ENCODE assay signal across 9 cellular contexts in genomic region chr12:108618079-108618952, GRCh38. TPM values are rescaled to one million over a fixed set of nuclear protein-coding genes. Genes with fewer than 3 reads are reported as not detected.
A peak's percentile ranks its signal among the peaks of the same experiment; 100 is the strongest.
DNase-seq lines count a peak whose midpoint lies in the region; ATAC-seq and TF ChIP-seq lines count a peak whose summit lies in the region.
"Had no signal": no experiment of that assay in that cellular context is flagged by ENCODE, and none has a peak within 500 bp of the region (broad histone marks: within the 10 kb centered on the region; RNA-seq: fewer than 3 reads in every experiment).

No MANE protein-coding gene starts in this region.

- H3K27me3 ChIP-seq in GM23338 (ENCODE audit: insufficient read depth) (no peaks in the 10 kb centered on the region), vagina (no peaks in the 10 kb centered on the region)

- H3K27ac Mint-ChIP-seq in GM23338: no peak overlapping the region; the same call in 1 of the 2 replicates
- peak overlapping the region; percentile 74 for H3K27ac Mint-ChIP-seq in activated naive CD8-positive, alpha-beta T cell

- no peak for TF ChIP-seq POLR2A in vagina (IDR thresholded peaks at IDR 0.05)

- H3K4me1 Mint-ChIP-seq in GM23338: peaks cover 16% of the 10 kb centered on the region
- H3K4me1 Mint-ChIP-seq in activated naive CD8-positive, alpha-beta T cell (ENCODE audit: low read depth): peaks cover 68% of the 10 kb centered on the region

- H3K4me3 ChIP-seq in GM23338: no peak overlapping the region
- H3K4me3 ChIP-seq in vagina: no peak overlapping the region

- peaks cover 9% of the 10 kb centered on the region for H3K9me3 Mint-ChIP-seq in GM23338
- H3K9me3 Mint-ChIP-seq in activated naive CD8-positive, alpha-beta T cell (ENCODE audit: low read depth): no peaks in the 10 kb centered on the region

- peaks cover 12% of the 10 kb centered on the region for H3K27me3 Mint-ChIP-seq in GM23338 (ENCODE audit: insufficient read depth, low read depth, poor library complexity)
- H3K27me3 Mint-ChIP-seq in activated naive CD8-positive, alpha-beta T cell: no peaks in the 10 kb centered on the region

- intact Hi-C loops in head of caudate nucleus (cut with DNase I): loop anchor here (2.0 kb wide), 1 partner anchor 56 kb away; the partner anchor contains the start of gene ISCU
- intact Hi-C loops in posterior vena cava (cut with DNase I): loop anchor here (5.0 kb wide), 1 partner anchor 46 kb away; no protein-coding TSS in a partner anchor
- intact Hi-C loops in vagina (cut with DNase I): loop anchor here (2.0 kb wide), 1 partner anchor 56 kb away; the partner anchor contains the start of gene ISCU

- H3K9me2 ChIP-seq in GM23338 (ENCODE audit: insufficient read depth): peaks cover 7% of the 10 kb centered on the region; the same call in 1 of the 2 replicates

- H3K4me1 ChIP-seq in GM23338 (ENCODE audit: insufficient read depth) (peaks cover 3% of the 10 kb centered on the region; the same call in 1 of the 2 replicates), vagina (peaks cover 10% of the 10 kb centered on the region)

- no peaks in the 10 kb centered on the region for H3K79me2 ChIP-seq in GM23338 (replicated peaks; ENCODE audit: insufficient read depth)

- no peaks in the 10 kb centered on the region for H4K20me1 ChIP-seq in GM23338 (replicated peaks; ENCODE audit: insufficient read depth)

- H3K36me3 ChIP-seq in GM23338 (ENCODE audit: insufficient read depth) (no peaks in the 10 kb centered on the region), vagina (no peaks in the 10 kb centered on the region)

- H3K9me3 ChIP-seq in vagina: no peaks in the 10 kb centered on the region

- H3K4me3 Mint-ChIP-seq in GM23338: no peak overlapping the region
- H3K4me3 Mint-ChIP-seq in activated naive CD8-positive, alpha-beta T cell: no peak overlapping the region

- peak; percentile 95 for ATAC-seq in GM23338

- H2AFZ ChIP-seq in GM23338: peak overlapping the region; percentile 96

- peaks cover 6% of the 10 kb centered on the region; the same call in 2 of the 3 replicates for H3K36me3 Mint-ChIP-seq in GM23338 (ENCODE audit: low read depth)
- peaks cover 6% of the 10 kb centered on the region for H3K36me3 Mint-ChIP-seq in activated naive CD8-positive, alpha-beta T cell

- H3F3A ChIP-seq in GM23338 (replicated peaks; ENCODE audit: low read depth): 0 out of 2 replicates have a peak, but pooled peaks cover 3% of the 10 kb centered on the region

- H3K27ac ChIP-seq in GM23338 (ENCODE audit: low read depth): 0 out of 2 replicates have a peak overlapping the region, but pooled peaks have one; percentile 19
- H3K27ac ChIP-seq in vagina: no peak overlapping the region

- TF ChIP-seq CTCF in GM23338 (conservative IDR thresholded peaks at IDR 0.05; ENCODE audit: low read depth in 2 of 2): peak; percentile 96 to 99
- TF ChIP-seq CTCF in vagina (IDR thresholded peaks at IDR 0.05): peak; percentile 95 to 98 (median 96)

- H3K4me2 ChIP-seq in GM23338: no peak overlapping the region

- peak; percentile 91 for DNase-seq in DMS 273 (lab: John Stamatoyannopoulos, UW; ENCODE audit: unreplicated experiment)
- DNase-seq in GM23338 (ENCODE audit: low spot score): peak; percentile 95
- DNase-seq in NCI-H1105 (lab: John Stamatoyannopoulos, UW): peak; percentile 79
- DNase-seq in SKM-1 treated with dmso at 0.1 percent for 144 hours (lab: John Stamatoyannopoulos, UW; ENCODE audit: unreplicated experiment): peak; percentile 8
- DNase-seq in head of caudate nucleus: peak; percentile 63 to 92 (median 84)
- DNase-seq in posterior vena cava (ENCODE audit: low spot score): peak; percentile 94
- DNase-seq in vagina (ENCODE audit: extremely low spot score in 2 of 2): no peak

TF ChIP-seq in GM23338, 12 proteins besides CTCF, POLR2A, EP300 and RAD21 (continues in another document):
- TF ChIP-seq ZNF114 (CRISPR knock-in tag; IDR thresholded peaks at IDR 0.05) (no peak), STAT1 (IDR thresholded peaks at IDR 0.05; ENCODE audit: unreplicated experiment) (no peak), CREB1 (CRISPR knock-in tag; IDR thresholded peaks at IDR 0.05; ENCODE audit: low read depth) (no peak), ZNF462 (CRISPR knock-in tag; IDR thresholded peaks at IDR 0.05) (no peak), EZH2 (IDR thresholded peaks at IDR 0.05; ENCODE audit: low read depth, unreplicated experiment) (no peak)

RNA-seq across cellular contexts. Expression of gene SELPLG, which starts 15.4 kb away (rescaled TPM):
- total RNA-seq in GM23338 (2014; rRNA removed; shearing (Covaris generic)): 0.56 TPM in 1 of 2 replicates, not detected in the other
- polyA plus RNA-seq in GM23338 (2016; fragmentation: Nextera tagmentation; extraction: Ambion mirVana): 0.16 TPM in 1 of 2 replicates, not detected in the other
- total RNA-seq in posterior vena cava (10 to 100 TPM in 1 of 2 donors, 1 to 10 TPM in 1; 5.1 to 14.4 TPM), vagina (14.2 TPM)

RNA-seq across cellular contexts. Expression of gene TMEM119, which starts 20.4 kb away (rescaled TPM):
- 0.07 and 0.35 TPM in 2 replicates for total RNA-seq in GM23338 (2014; rRNA removed; shearing (Covaris generic))
- polyA plus RNA-seq in GM23338 (2016; fragmentation: Nextera tagmentation; extraction: Ambion mirVana): 0.06 TPM in 1 of 2 replicates, not detected in the other
- total RNA-seq in posterior vena cava (10 to 100 TPM; 12.7 to 72.5 TPM), vagina (34.6 TPM)
- total RNA-seq: activated CD8-positive, alpha-beta memory T cell treated with anti-CD3 and anti-CD28 coated beads for 36 hours had no signal

RNA-seq across cellular contexts. Expression of gene ISCU, which starts 55.9 kb away (rescaled TPM):
- total RNA-seq in GM23338 (2014; rRNA removed; shearing (Covaris generic)): 88.0 and 123 TPM in 2 replicates
- polyA plus RNA-seq in GM23338 (2016; fragmentation: Nextera tagmentation; extraction: Ambion mirVana): 110 and 129 TPM in 2 replicates
- total RNA-seq in posterior vena cava (100 to 1,000 TPM; 113 to 119 TPM), vagina (167 TPM)

RNA-seq across cellular contexts. Expression of gene SART3, which starts 57.3 kb away (rescaled TPM):
- 112 and 123 TPM in 2 replicates for total RNA-seq in GM23338 (2014; rRNA removed; shearing (Covaris generic))
- polyA plus RNA-seq in GM23338 (2016; fragmentation: Nextera tagmentation; extraction: Ambion mirVana): 49.7 and 49.8 TPM in 2 replicates
- total RNA-seq in posterior vena cava: 10 to 100 TPM; 27.4 to 28.9 TPM
- total RNA-seq in vagina: 44.2 TPM

Comparison
In these comparisons a context has a peak if more than half of its experiments do, and no peak if none do; other contexts are left out.
1. DNase-seq: peak in DMS 273 (single experiment), GM23338 (single experiment), NCI-H1105 (single experiment), SKM-1 treated with dmso at 0.1 percent for 144 hours (single experiment), head of caudate nucleus (42 of 42) and posterior vena cava (single experiment); none in vagina (0 of 2).
2. RNA of gene TMEM119, which starts 20.4 kb away (total RNA-seq): 12.7 to 72.5 TPM in posterior vena cava and 34.6 TPM in vagina (single experiment); 0.07 to 0.35 TPM in GM23338; every median in the first group is over 10 times any median in the second.